ENCODE assay signal across 16 cellular contexts in the genomic region with DNA sequence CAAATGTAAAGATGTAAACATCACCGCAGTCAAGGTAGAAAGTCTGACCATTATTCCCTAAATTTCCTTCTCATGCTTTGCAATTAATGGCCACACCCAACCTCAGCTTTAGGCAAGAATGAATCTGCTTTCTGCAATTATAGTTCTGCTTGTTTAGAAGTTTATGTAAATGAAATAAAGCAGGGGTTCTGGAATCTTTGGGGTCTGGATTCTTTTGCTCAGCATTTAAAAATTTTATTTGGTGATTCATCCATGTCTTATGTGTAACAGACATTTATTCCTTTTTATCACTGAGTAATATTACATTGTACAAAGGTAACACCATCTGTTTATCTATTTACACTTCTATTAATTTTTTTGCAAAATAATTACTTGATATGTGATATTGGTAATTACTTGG.
A peak's percentile ranks its signal among the peaks of the same experiment; 100 is the strongest.
DNase-seq lines count a peak whose midpoint lies in the region; ATAC-seq and TF ChIP-seq lines count a peak whose summit lies in the region.
"Had no signal": no experiment of that assay in that cellular context is flagged by ENCODE, and none has a peak within 500 bp of the region (broad histone marks: within the 10 kb centered on the region; RNA-seq: fewer than 3 reads in every experiment).

No MANE protein-coding gene starts in this region.

- no peaks in the 10 kb centered on the region for H3K27me3 Mint-ChIP-seq in CD4-positive, alpha-beta T cell

- H3K27me3 ChIP-seq in PC-9 (ENCODE audit: insufficient read depth, low read depth), result no peaks in the 10 kb centered on the region
- peaks cover 4% of the 10 kb centered on the region for H3K27me3 ChIP-seq in CD4-positive, alpha-beta T cell (ENCODE audit: control insufficient read depth, insufficient read depth, low read length)

- no peaks in the 10 kb centered on the region for H3K36me3 Mint-ChIP-seq in CD4-positive, alpha-beta T cell (ENCODE audit: low read depth)
- H3K36me3 Mint-ChIP-seq: CD8-positive, alpha-beta T cell had no signal

- H3K4me3 ChIP-seq in PC-9, result no peak overlapping the region

- H3F3A ChIP-seq in PC-9 (ENCODE audit: insufficient read depth, low read depth), result peaks cover 40% of the 10 kb centered on the region

- H3K36me3 ChIP-seq in PC-9 (ENCODE audit: low read depth), result 0 out of 2 replicates have a peak, but pooled peaks cover 9% of the 10 kb centered on the region

- no TSS peak for BruUV-seq in PC-9 (replicated peaks; lab: Mats Ljungman, UMichigan)

- peak; percentile 33 for DNase-seq in HCEC 1CT
- DNase-seq in PC-9, result no peak
- DNase-seq in fibroblast of gingiva (ENCODE audit: low read depth), result peak; percentile 60
- DNase-seq in NCI-H446 (lab: John Stamatoyannopoulos, UW), result no peak
- DNase-seq in NCI-H524 treated with DMSO at 0.1 percent for 48 hours (lab: John Stamatoyannopoulos, UW), result no peak
- DNase-seq in CD4-positive, alpha-beta T cell, result no peak
- DNase-seq in NCI-H187 treated with DMSO at 0.1 percent for 48 hours (lab: John Stamatoyannopoulos, UW), result no peak
- DNase-seq: CD8-positive, alpha-beta T cell; GOT3; NCI-H1930; NCI-H2171; NCI-H82; SK-N-SH had no signal

- H3K4me3 Mint-ChIP-seq in CD4-positive, alpha-beta T cell, result no peak overlapping the region
- H3K4me3 Mint-ChIP-seq: CD8-positive, alpha-beta T cell; T-helper 1 cell treated with Interleukin-12 subunit alpha and Interleukin-12 subunit beta and Interleukin-4 antibody, amounts not matched to agents 30 μg/mL and 1 μg/mL, for 36 hours had no signal

- H3K9me3 ChIP-seq in PC-9 (ENCODE audit: insufficient read depth, low read depth), result peaks cover 14% of the 10 kb centered on the region
- H3K9me3 ChIP-seq in CD4-positive, alpha-beta T cell (ENCODE audit: control insufficient read depth, low read length), result peaks cover 8% of the 10 kb centered on the region

- no peaks in the 10 kb centered on the region for H3K79me2 ChIP-seq in PC-9 (ENCODE audit: low read depth)

- no peak for ATAC-seq in CD4-positive, alpha-beta T cell (ENCODE audit: poor library complexity)
- ATAC-seq: CD8-positive, alpha-beta T cell; HepG2 had no signal

- POLR2A ChIA-PET in PC-9 (lab: Charles Lee; ENCODE audit: unreplicated experiment), result no interaction called here
- POLR2A ChIA-PET in CD4-positive, alpha-beta T cell (lab: Charles Lee), result no interaction called here

- no peaks in the 10 kb centered on the region for H4K20me1 ChIP-seq in PC-9 (ENCODE audit: insufficient read depth)

- intact Hi-C loops in PC-9 (cut with micrococcal nuclease; ENCODE audit: unreplicated experiment), result no loop called here
- intact Hi-C loops in CD4-positive, alpha-beta T cell (cut with DNase I, micrococcal nuclease), result no loop called here

- no peak for TF ChIP-seq CTCF in PC-9 (conservative IDR thresholded peaks at IDR 0.05)
- no peak for TF ChIP-seq CTCF in CD4-positive, alpha-beta T cell (IDR thresholded peaks at IDR 0.05)

- H3K9me3 Mint-ChIP-seq in CD4-positive, alpha-beta T cell, result peaks cover 12% of the 10 kb centered on the region

- H3K27ac Mint-ChIP-seq in CD4-positive, alpha-beta T cell, result no peak overlapping the region
- H3K27ac Mint-ChIP-seq: CD8-positive, alpha-beta T cell; T-helper 1 cell treated with Interleukin-12 subunit alpha and Interleukin-12 subunit beta and Interleukin-4 antibody, amounts not matched to agents 30 μg/mL and 1 μg/mL, for 36 hours had no signal

- no peaks in the 10 kb centered on the region for H3K9me2 ChIP-seq in PC-9 (ENCODE audit: insufficient read depth)
- H3K9me2 ChIP-seq: SK-N-SH had no signal

- H3K4me1 Mint-ChIP-seq in CD4-positive, alpha-beta T cell (ENCODE audit: low read depth), result no peaks in the 10 kb centered on the region

- peak overlapping the region; percentile 69 for H3K4me2 ChIP-seq in PC-9
- H3K4me2 ChIP-seq: KMS-11 had no signal

- no peak overlapping the region for H2AFZ ChIP-seq in PC-9

- H3K27ac ChIP-seq in PC-9, result peak overlapping the region; percentile 96
- H3K27ac ChIP-seq in CD4-positive, alpha-beta T cell (ENCODE audit: low read depth, low read length), result no peak overlapping the region
- H3K27ac ChIP-seq: KMS-11 had no signal

- CTCF ChIA-PET in PC-9 (lab: Charles Lee), result no interaction called here
- CTCF ChIA-PET in CD4-positive, alpha-beta T cell (lab: Charles Lee), result no interaction called here

- H3K4me1 ChIP-seq in PC-9 (replicated peaks; ENCODE audit: insufficient read depth), result peaks cover 42% of the 10 kb centered on the region

Comparison
In these comparisons a context has a peak if more than half of its experiments do, and no peak if none do; other contexts are left out.
1. DNase-seq: peak in HCEC 1CT (single experiment) and fibroblast of gingiva (single experiment); none in PC-9 (0 of 2), NCI-H446 (0 of 2), NCI-H524 treated with DMSO at 0.1 percent for 48 hours (single experiment), CD4-positive, alpha-beta T cell (0 of 10) and NCI-H187 treated with DMSO at 0.1 percent for 48 hours (single experiment).